In the genomic region with DNA sequence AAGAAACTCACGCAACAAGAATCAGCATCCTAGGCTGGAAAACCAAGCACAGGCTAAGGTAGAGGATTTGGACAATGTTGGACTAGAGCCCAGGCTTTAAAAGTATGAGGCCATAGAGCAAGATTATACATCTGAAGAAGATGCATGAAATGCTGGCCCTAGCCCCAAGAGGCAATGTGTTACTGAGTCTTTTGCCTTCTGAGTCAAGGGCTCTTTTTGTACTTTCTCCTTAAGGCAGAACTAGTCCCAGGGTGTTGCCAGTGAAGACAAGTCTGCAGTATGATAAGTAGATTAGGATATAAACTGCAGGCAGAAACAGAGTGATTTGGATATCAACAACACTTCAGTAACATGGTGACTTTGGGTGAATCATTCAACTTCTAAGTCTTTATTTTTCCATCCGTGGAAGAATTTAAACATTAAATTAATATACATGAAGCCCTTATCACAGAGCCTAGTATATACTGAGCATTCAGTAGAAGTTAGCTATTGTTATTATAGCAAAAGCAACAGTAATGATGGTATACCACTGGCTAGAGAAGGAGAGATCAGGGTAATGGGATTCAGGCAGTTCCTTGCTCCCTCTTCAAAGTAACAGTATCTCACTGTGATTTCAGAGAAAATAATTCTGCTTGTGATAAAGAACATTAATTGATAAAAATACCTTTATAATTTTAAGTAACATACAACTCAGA, we compare ENCODE assay signal across 1 cellular context.
TF ChIP-seq lines count a peak whose summit lies in the region.

No MANE protein-coding gene starts in this region.

TF ChIP-seq in SK-N-SH, 30 proteins besides CTCF, POLR2A, EP300 and RAD21:
- TF ChIP-seq NFIC (IDR thresholded peaks at IDR 0.05; ENCODE audit: borderline replicate concordance) (0 out of 2 replicates have a peak, but pooled peaks have one; percentile 9), JUND (IDR thresholded peaks at IDR 0.05) (no peak)
TF ChIP-seq in SK-N-SH: peak in this region for 1.
